ENCODE assay signal across 18 cellular contexts in the genomic region with DNA sequence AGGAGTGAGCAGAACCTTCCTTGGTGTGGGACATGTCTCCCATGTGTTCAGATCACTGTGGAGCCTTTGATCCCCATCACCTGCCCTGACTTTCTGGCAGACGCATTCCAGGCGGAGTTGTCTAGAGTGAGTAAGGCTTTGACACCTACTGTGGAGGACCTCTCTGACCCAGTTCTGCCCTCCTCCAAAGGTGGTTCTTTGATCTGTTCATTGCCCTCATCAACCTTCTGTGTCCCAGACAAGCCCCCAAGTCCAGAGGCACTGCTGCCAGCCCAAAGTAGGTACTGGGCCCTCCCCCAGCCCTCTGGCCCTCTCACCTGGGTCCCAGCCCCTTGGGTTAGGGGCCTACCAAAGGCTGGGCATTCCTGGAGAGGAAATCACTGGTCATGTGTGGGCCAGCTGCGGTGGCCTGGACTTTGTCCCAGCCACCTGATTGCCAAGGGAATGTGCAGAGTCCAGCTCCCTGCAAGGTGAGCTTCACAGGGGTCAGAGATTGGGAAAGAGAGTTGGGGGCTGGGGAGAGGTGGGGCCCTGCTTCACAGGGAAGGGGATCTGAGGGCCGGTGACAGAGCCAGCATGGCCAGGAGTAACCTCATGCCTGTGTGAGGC. TPM values are rescaled to one million over a fixed set of nuclear protein-coding genes. Genes with fewer than 3 reads are reported as not detected.
DNase-seq lines count a peak whose midpoint lies in the region; ATAC-seq, FAIRE-seq and TF ChIP-seq lines count a peak whose summit lies in the region.
"Had no signal": no experiment of that assay in that cellular context is flagged by ENCODE, and none has a peak within 500 bp of the region (broad histone marks: within the 10 kb centered on the region; RNA-seq: fewer than 3 reads in every experiment).

No MANE protein-coding gene starts in this region.

- H3K9ac ChIP-seq in duodenal mucosa (ENCODE audit: low read depth in 1 of 2, low read length in 2 of 2): peak overlapping the region; percentile 4 to 52

- FAIRE-seq in small intestine (lab: Jason Lieb, UNC): no peak

- H3K4me3 ChIP-seq in RWPE2 (ENCODE audit: severe bottlenecking): no peak overlapping the region
- no peak overlapping the region for H3K4me3 ChIP-seq in duodenal mucosa (ENCODE audit: low read depth in 1 of 2, low read length in 2 of 2)
- H3K4me3 ChIP-seq in right lobe of liver: no peak overlapping the region
- H3K4me3 ChIP-seq in small intestine (ENCODE audit: low read depth in 1 of 2, low read length in 2 of 2): no peak overlapping the region
- H3K4me3 ChIP-seq: HAP-1, SJCRH30 had no signal

- H3K9me3 ChIP-seq in RWPE2 (ENCODE audit: severe bottlenecking): no peaks in the 10 kb centered on the region
- H3K9me3 ChIP-seq in duodenal mucosa (ENCODE audit: control insufficient read depth in 1 of 2, low read length in 2 of 2): no peaks in the 10 kb centered on the region
- H3K9me3 ChIP-seq in right lobe of liver: no peaks in the 10 kb centered on the region
- no peaks in the 10 kb centered on the region for H3K9me3 ChIP-seq in small intestine (ENCODE audit: control insufficient read depth, low read depth)
- H3K9me3 ChIP-seq: HAP-1, SJCRH30 had no signal

- WGBS in right lobe of liver (ENCODE audit: insufficient coverage, low coverage, low lambda C conversion rate, missing lambda C conversion rate): 63% methylated on average over 2 of the region's 4 CpGs
- 34 to 71% (median 35%) methylated on average over 4 of the region's 4 CpGs for WGBS in small intestine, 3 donors

- H3K4me1 ChIP-seq in RWPE2 (ENCODE audit: insufficient read depth, poor library complexity, severe bottlenecking): no peaks in the 10 kb centered on the region
- peaks cover 43% of the 10 kb centered on the region in 2 donors for H3K4me1 ChIP-seq in duodenal mucosa (ENCODE audit: control insufficient read depth in 1 of 2, insufficient read depth in 2 of 2, low read length in 2 of 2)
- peaks cover 0 to 54% (median 20%) of the 10 kb centered on the region in 4 donors for H3K4me1 ChIP-seq in right lobe of liver
- H3K4me1 ChIP-seq in small intestine (ENCODE audit: control insufficient read depth in 2 of 2, insufficient read depth in 1 of 2, low read depth in 1 of 2, low read length in 1 of 2): peaks cover 0 to 4% of the 10 kb centered on the region in 2 donors
- H3K4me1 ChIP-seq: HAP-1, SJCRH30 had no signal

- ATAC-seq in RWPE2 (ENCODE audit: low read depth) (no peak), right lobe of liver (peak; percentile 56 to 83 (median 76))

- no peak for TF ChIP-seq POLR2A in right lobe of liver (IDR thresholded peaks at IDR 0.05)

- intact Hi-C loops in right lobe of liver (cut with DNase I): no loop called here

- TF ChIP-seq CTCF in RWPE2 (IDR thresholded peaks at IDR 0.05; ENCODE audit: poor library complexity, severe bottlenecking) (no peak), right lobe of liver (IDR thresholded peaks at IDR 0.05) (no peak)

- H3K27ac ChIP-seq in RWPE2 (ENCODE audit: poor library complexity, severe bottlenecking): no peak overlapping the region
- H3K27ac ChIP-seq in duodenal mucosa (ENCODE audit: low read depth, low read length): peak overlapping the region; percentile 88
- H3K27ac ChIP-seq in right lobe of liver: peak overlapping the region; percentile 58 to 89 (median 75)
- H3K27ac ChIP-seq in small intestine (ENCODE audit: low read depth in 1 of 2, low read length in 1 of 2): peak overlapping the region; percentile 89 to 92
- H3K27ac ChIP-seq: C4-2B, HL-60, SJCRH30 had no signal

- H3K36me3 ChIP-seq in RWPE2 (ENCODE audit: low read depth) (no peaks in the 10 kb centered on the region), duodenal mucosa (ENCODE audit: control insufficient read depth in 1 of 2, insufficient read depth in 2 of 2, low read length in 2 of 2) (no peaks in the 10 kb centered on the region), right lobe of liver (no peaks in the 10 kb centered on the region), small intestine (ENCODE audit: control insufficient read depth in 2 of 2, insufficient read depth in 2 of 2, low read length in 2 of 2) (no peaks in the 10 kb centered on the region)
- H3K36me3 ChIP-seq: HAP-1, SJCRH30 had no signal

- DNase-seq in RWPE2 (ENCODE audit: low spot score): peak; percentile 18
- peak; percentile 69 to 90 (median 84) for DNase-seq in right lobe of liver
- DNase-seq in small intestine: peak; percentile 92
- no peak for DNase-seq in nucleus accumbens (lab: John Stamatoyannopoulos, UW)
- DNase-seq in inferior parietal cortex (ENCODE audit: extremely low spot score): no peak
- DNase-seq in NCI-H446 treated with DMSO at 0.1 percent for 48 hours (lab: John Stamatoyannopoulos, UW): no peak
- DNase-seq: EL; MV-4-11; NCI-H1417 treated with DMSO at 0.1 percent for 48 hours; NCI-H1930; NCI-H69; NK-92 treated with Interleukin-12 subunit alpha and Interleukin-12 subunit beta, amount 100 ng/mL, for 24 hours; OCI-M1; SJCRH30 had no signal

- H3K27me3 ChIP-seq in RWPE2 (ENCODE audit: insufficient read depth, poor library complexity, severe bottlenecking) (no peaks in the 10 kb centered on the region), duodenal mucosa (ENCODE audit: control insufficient read depth in 1 of 2, insufficient read depth in 2 of 2, low read length in 2 of 2) (no peaks in the 10 kb centered on the region), right lobe of liver (no peaks in the 10 kb centered on the region), small intestine (ENCODE audit: control insufficient read depth in 2 of 2, insufficient read depth in 2 of 2, low read length in 2 of 2) (no peaks in the 10 kb centered on the region)

RNA-seq across cellular contexts. Expression of gene FAHD2A, which starts 12.1 kb away (rescaled TPM):
- total RNA-seq in right lobe of liver: 10 to 100 TPM; 62.2 to 80.1 (median 75.7) TPM
- 100 to 1,000 TPM in 1 of 3 donors, 10 to 100 TPM in 2; 27.5 to 162 (median 82.7) TPM for polyA plus RNA-seq in small intestine

Comparison
In these comparisons a context has a peak if more than half of its experiments do, and no peak if none do; other contexts are left out.
1. DNase-seq: peak in RWPE2 (single experiment), right lobe of liver (3 of 3) and small intestine (single experiment); none in nucleus accumbens (0 of 56), inferior parietal cortex (single experiment) and NCI-H446 treated with DMSO at 0.1 percent for 48 hours (single experiment).